In the genomic region with DNA sequence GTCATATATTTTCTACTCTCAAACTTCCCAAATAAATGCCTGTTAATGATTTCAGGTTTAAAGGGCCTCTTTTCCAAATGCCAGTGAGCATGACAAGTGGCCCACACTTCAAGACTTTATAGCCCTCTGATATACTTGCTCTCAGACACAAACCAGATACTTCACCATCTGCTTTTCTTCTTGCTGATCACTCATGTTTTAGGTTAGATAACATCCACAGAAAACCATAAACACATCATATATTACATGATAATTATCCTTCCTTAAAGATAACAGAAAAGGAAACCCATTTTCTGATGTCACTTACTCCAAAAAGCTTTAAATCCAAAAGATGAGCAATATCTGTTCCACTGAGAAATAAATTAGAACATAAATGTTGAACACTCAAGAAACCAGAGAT, we compare ENCODE assay signal across 15 cellular contexts.
DNase-seq lines count a peak whose midpoint lies in the region; ATAC-seq and TF ChIP-seq lines count a peak whose summit lies in the region.
"Had no signal": no experiment of that assay in that cellular context is flagged by ENCODE, and none has a peak within 500 bp of the region (broad histone marks: within the 10 kb centered on the region; RNA-seq: fewer than 3 reads in every experiment).

No MANE protein-coding gene starts in this region.

- H3K27me3 ChIP-seq in BE2C (no peaks in the 10 kb centered on the region), SK-N-SH (ENCODE audit: insufficient read depth) (no peaks in the 10 kb centered on the region), aorta (ENCODE audit: control insufficient read depth in 1 of 2, insufficient read depth in 2 of 2, low read length in 1 of 2) (no peaks in the 10 kb centered on the region)

- no peak overlapping the region for H2AFZ ChIP-seq in SK-N-SH (ENCODE audit: low read depth)

- peak; percentile 36 for DNase-seq in BE2C
- DNase-seq in SK-N-SH, result peak; percentile 53
- peak; percentile 94 for DNase-seq in fibroblast of villous mesenchyme (ENCODE audit: low read depth)
- no peak for DNase-seq in aorta
- DNase-seq in activated naive CD4-positive, alpha-beta T cell (lab: John Stamatoyannopoulos, UW), result no peak
- DNase-seq in NCI-H2107 treated with DMSO at 0.1 percent for 48 hours (lab: John Stamatoyannopoulos, UW; ENCODE audit: unreplicated experiment), result no peak
- DNase-seq: ACHN; CD4-positive, alpha-beta memory T cell; COR-L47; GF-D8; GOT3; H9 had no signal

- no peaks in the 10 kb centered on the region for H3F3A ChIP-seq in SK-N-SH (replicated peaks; ENCODE audit: insufficient read depth)

- H3K36me3 ChIP-seq in BE2C (peaks cover 1% of the 10 kb centered on the region), SK-N-SH (replicated peaks in 1 of 2; ENCODE audit: control insufficient read depth in 1 of 2, insufficient read depth in 2 of 2, low read length in 1 of 2) (no peaks in the 10 kb centered on the region), aorta (ENCODE audit: control insufficient read depth in 1 of 2, insufficient read depth in 2 of 2, low read length in 1 of 2) (no peaks in the 10 kb centered on the region)

- H3K27ac ChIP-seq in SK-N-SH (ENCODE audit: low read depth in 2 of 2, low read length in 1 of 2), result peak overlapping the region; percentile 9 to 97; a peak in 3 of 4 replicates
- no peak overlapping the region for H3K27ac ChIP-seq in aorta (ENCODE audit: low read depth in 1 of 2, low read length in 2 of 2)
- H3K27ac ChIP-seq: C4-2B had no signal

- POLR2A ChIA-PET in SK-N-SH (lab: Yijun Ruan, JAX), result interaction anchor here (1.2 to 2.2 kb wide), 4 partner anchors 10 to 1423 kb away, joined by 3 to 8 read pairs (median 5); no protein-coding TSS in a partner anchor

- H3K4me1 Mint-ChIP-seq in nephron, result peaks cover 44% of the 10 kb centered on the region
- H3K4me1 Mint-ChIP-seq: B cell; CD4-positive, alpha-beta memory T cell; H9 had no signal

- H4K20me1 ChIP-seq in SK-N-SH (ENCODE audit: insufficient read depth), result no peaks in the 10 kb centered on the region

- H3K36me3 Mint-ChIP-seq in nephron (ENCODE audit: low read depth), result no peaks in the 10 kb centered on the region
- H3K36me3 Mint-ChIP-seq: CD4-positive, alpha-beta memory T cell had no signal

- H3K9me3 ChIP-seq in BE2C (no peaks in the 10 kb centered on the region), SK-N-SH (no peaks in the 10 kb centered on the region), aorta (ENCODE audit: control insufficient read depth, low read length) (no peaks in the 10 kb centered on the region)

- H3K27me3 Mint-ChIP-seq in nephron (ENCODE audit: low read depth), result no peaks in the 10 kb centered on the region
- H3K27me3 Mint-ChIP-seq: B cell had no signal

- TF ChIP-seq CTCF in BE2C (IDR thresholded peaks at IDR 0.05; ENCODE audit: low read depth, low read length) (no peak), SK-N-SH (IDR thresholded peaks at IDR 0.05) (no peak), fibroblast of villous mesenchyme (IDR thresholded peaks at IDR 0.05; ENCODE audit: insufficient read depth, low read depth, low read length) (no peak), nephron (IDR thresholded peaks at IDR 0.05; ENCODE audit: unreplicated experiment in 3 of 3) (no peak)

- peak overlapping the region; percentile 51 for H3K4me3 ChIP-seq in BE2C (ENCODE audit: low read depth, low read length)
- H3K4me3 ChIP-seq in SK-N-SH (ENCODE audit: low read depth in 2 of 2, low read length in 1 of 2), result no peak overlapping the region; a peak in 1 of 4 replicates
- no peak overlapping the region for H3K4me3 ChIP-seq in fibroblast of villous mesenchyme (ENCODE audit: low read depth, low read length)
- H3K4me3 ChIP-seq in aorta (ENCODE audit: low read length in 2 of 2), result no peak overlapping the region

- H3K79me2 ChIP-seq in SK-N-SH (ENCODE audit: insufficient read depth), result no peaks in the 10 kb centered on the region

- H3K4me2 ChIP-seq in SK-N-SH, result no peak overlapping the region

- intact Hi-C loops in aorta (cut with DNase I), result no loop called here

- peak; percentile 37 to 100; a peak in 3 of 4 replicates for TF ChIP-seq EP300 in SK-N-SH (IDR thresholded peaks at IDR 0.05; ENCODE audit: borderline replicate concordance in 1 of 2, low read depth in 1 of 2, low read length in 1 of 2)

- no peak for ATAC-seq in aorta (ENCODE audit: low FRiP score)

- no peaks in the 10 kb centered on the region for H3K9me3 Mint-ChIP-seq in nephron
- H3K9me3 Mint-ChIP-seq: H9 had no signal

- CTCF ChIA-PET in SK-N-SH (lab: Yijun Ruan, JAX), result interaction anchor here (0.9 to 2.9 kb wide), 6 partner anchors 10 to 476 kb away, joined by 3 to 15 read pairs (median 6); no protein-coding TSS in a partner anchor

- H3K9me2 ChIP-seq in SK-N-SH, result no peaks in the 10 kb centered on the region

- H3K9ac ChIP-seq in SK-N-SH, result no peak overlapping the region

- TF ChIP-seq RAD21 in SK-N-SH (IDR thresholded peaks at IDR 0.05; ENCODE audit: low read length), result peak; percentile 52; the same call in 1 of the 2 replicates

- H3K4me1 ChIP-seq in BE2C, result peaks cover 7% of the 10 kb centered on the region
- H3K4me1 ChIP-seq in SK-N-SH (ENCODE audit: control insufficient read depth in 1 of 2, insufficient read depth in 2 of 2, low read depth in 1 of 2, low read length in 1 of 2), result peaks cover 0 to 8% of the 10 kb centered on the region in 2 experiments; a peak in 2 of 4 replicates
- H3K4me1 ChIP-seq in aorta (ENCODE audit: control insufficient read depth in 1 of 2, insufficient read depth in 2 of 2, low read length in 2 of 2), result no peaks in the 10 kb centered on the region

- peak overlapping the region; percentile 38 to 67 (median 42) for H3K4me3 Mint-ChIP-seq in nephron
- H3K4me3 Mint-ChIP-seq: B cell; CD4-positive, alpha-beta memory T cell; H9 had no signal

- H3K27ac Mint-ChIP-seq in nephron, result peak overlapping the region; percentile 87 to 94 (median 94)
- H3K27ac Mint-ChIP-seq: B cell; CD4-positive, alpha-beta memory T cell; H9 had no signal

TF ChIP-seq in SK-N-SH, 30 proteins besides CTCF, POLR2A, EP300 and RAD21 (continues in another document):
- no peak for TF ChIP-seq YY1 (IDR thresholded peaks at IDR 0.05; ENCODE audit: low read depth)
- no peak for TF ChIP-seq TAF1 (IDR thresholded peaks at IDR 0.05; ENCODE audit: borderline replicate concordance, low read depth, low read length)
- 0 out of 2 replicates have a peak, but pooled peaks have one; percentile 30 for TF ChIP-seq TEAD4 (IDR thresholded peaks at IDR 0.05; ENCODE audit: borderline replicate concordance, insufficient read depth)
- TF ChIP-seq POLR2AphosphoS5 (IDR thresholded peaks at IDR 0.05; ENCODE audit: low read depth, low read length), result peak; percentile 75; the same call in 1 of the 2 replicates
- no peak for TF ChIP-seq FOXM1 (IDR thresholded peaks at IDR 0.05; ENCODE audit: low read depth)
- TF ChIP-seq, protein P1, sequence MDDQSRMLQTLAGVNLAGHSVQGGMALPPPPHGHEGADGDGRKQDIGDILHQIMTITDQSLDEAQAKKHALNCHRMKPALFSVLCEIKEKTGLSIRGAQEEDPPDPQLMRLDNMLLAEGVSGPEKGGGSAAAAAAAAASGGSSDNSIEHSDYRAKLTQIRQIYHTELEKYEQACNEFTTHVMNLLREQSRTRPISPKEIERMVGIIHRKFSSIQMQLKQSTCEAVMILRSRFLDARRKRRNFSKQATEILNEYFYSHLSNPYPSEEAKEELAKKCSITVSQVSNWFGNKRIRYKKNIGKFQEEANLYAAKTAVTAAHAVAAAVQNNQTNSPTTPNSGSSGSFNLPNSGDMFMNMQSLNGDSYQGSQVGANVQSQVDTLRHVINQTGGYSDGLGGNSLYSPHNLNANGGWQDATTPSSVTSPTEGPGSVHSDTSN (IDR thresholded peaks at IDR 0.05), result peak; percentile 52
- no peak for TF ChIP-seq FOSL2 (IDR thresholded peaks at IDR 0.05; ENCODE audit: borderline replicate concordance, low read depth)
- TF ChIP-seq NRF1 (IDR thresholded peaks at IDR 0.05; ENCODE audit: low read depth, low read length), result no peak
- TF ChIP-seq, protein P2, sequence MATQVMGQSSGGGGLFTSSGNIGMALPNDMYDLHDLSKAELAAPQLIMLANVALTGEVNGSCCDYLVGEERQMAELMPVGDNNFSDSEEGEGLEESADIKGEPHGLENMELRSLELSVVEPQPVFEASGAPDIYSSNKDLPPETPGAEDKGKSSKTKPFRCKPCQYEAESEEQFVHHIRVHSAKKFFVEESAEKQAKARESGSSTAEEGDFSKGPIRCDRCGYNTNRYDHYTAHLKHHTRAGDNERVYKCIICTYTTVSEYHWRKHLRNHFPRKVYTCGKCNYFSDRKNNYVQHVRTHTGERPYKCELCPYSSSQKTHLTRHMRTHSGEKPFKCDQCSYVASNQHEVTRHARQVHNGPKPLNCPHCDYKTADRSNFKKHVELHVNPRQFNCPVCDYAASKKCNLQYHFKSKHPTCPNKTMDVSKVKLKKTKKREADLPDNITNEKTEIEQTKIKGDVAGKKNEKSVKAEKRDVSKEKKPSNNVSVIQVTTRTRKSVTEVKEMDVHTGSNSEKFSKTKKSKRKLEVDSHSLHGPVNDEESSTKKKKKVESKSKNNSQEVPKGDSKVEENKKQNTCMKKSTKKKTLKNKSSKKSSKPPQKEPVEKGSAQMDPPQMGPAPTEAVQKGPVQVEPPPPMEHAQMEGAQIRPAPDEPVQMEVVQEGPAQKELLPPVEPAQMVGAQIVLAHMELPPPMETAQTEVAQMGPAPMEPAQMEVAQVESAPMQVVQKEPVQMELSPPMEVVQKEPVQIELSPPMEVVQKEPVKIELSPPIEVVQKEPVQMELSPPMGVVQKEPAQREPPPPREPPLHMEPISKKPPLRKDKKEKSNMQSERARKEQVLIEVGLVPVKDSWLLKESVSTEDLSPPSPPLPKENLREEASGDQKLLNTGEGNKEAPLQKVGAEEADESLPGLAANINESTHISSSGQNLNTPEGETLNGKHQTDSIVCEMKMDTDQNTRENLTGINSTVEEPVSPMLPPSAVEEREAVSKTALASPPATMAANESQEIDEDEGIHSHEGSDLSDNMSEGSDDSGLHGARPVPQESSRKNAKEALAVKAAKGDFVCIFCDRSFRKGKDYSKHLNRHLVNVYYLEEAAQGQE (IDR thresholded peaks at IDR 0.05; ENCODE audit: low read depth, low read length), result no peak
- no peak for TF ChIP-seq MEF2A (IDR thresholded peaks at IDR 0.05; ENCODE audit: borderline replicate concordance, low read depth)
- no peak for TF ChIP-seq ELF1 (IDR thresholded peaks at IDR 0.05)
- TF ChIP-seq, protein P3, sequence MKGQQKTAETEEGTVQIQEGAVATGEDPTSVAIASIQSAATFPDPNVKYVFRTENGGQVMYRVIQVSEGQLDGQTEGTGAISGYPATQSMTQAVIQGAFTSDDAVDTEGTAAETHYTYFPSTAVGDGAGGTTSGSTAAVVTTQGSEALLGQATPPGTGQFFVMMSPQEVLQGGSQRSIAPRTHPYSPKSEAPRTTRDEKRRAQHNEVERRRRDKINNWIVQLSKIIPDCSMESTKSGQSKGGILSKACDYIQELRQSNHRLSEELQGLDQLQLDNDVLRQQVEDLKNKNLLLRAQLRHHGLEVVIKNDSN (IDR thresholded peaks at IDR 0.05; ENCODE audit: borderline replicate concordance, low read depth), result no peak
- TF ChIP-seq JUND (IDR thresholded peaks at IDR 0.05), result peak; percentile 42; the same call in 1 of the 2 replicates
- no peak for TF ChIP-seq EZH2phosphoT487 (IDR thresholded peaks at IDR 0.05; ENCODE audit: borderline replicate concordance, low read depth)
- peak; percentile 67; the same call in 1 of the 2 replicates for TF ChIP-seq RFX5 (IDR thresholded peaks at IDR 0.05; ENCODE audit: low read length)

Comparison
In these comparisons a context has a peak if more than half of its experiments do, and no peak if none do; other contexts are left out.
1. DNase-seq: peak in BE2C (single experiment), SK-N-SH (single experiment) and fibroblast of villous mesenchyme (single experiment); none in aorta (0 of 2), activated naive CD4-positive, alpha-beta T cell (0 of 4) and NCI-H2107 treated with DMSO at 0.1 percent for 48 hours (single experiment).
2. H3K27ac ChIP-seq: peak in SK-N-SH (2 of 2); none in aorta (0 of 2).